19 cellular contexts compared by ENCODE assay signal in the genomic region with DNA sequence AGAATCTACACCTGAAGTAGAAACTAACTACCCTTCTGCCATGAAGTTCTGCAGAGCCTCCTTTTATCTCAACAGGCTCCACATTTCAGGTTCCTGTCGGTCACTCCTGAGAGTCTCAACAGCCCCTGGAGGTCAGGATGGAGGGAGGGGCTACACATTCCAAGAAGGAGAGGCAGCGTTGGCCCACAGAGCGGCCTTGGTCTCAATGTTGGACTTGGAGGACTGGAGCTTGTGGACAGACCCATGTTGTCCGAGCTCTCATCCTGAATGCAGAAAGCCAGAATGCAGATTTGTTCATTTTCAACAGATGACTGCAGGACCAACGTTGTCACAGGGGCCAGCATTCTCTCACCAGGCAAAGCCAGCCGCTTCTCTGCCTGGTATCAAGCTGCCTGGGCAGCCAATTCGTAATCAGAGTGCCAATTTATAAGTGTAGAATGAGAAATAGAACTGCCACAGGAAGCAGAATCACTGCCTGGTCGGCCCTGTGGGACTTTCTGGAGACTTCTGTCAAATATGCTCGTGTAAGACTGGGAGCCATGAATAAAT.
DNase-seq lines count a peak whose midpoint lies in the region; ATAC-seq and TF ChIP-seq lines count a peak whose summit lies in the region.
"Had no signal": no experiment of that assay in that cellular context is flagged by ENCODE, and none has a peak within 500 bp of the region (broad histone marks: within the 10 kb centered on the region; RNA-seq: fewer than 3 reads in every experiment).

No MANE protein-coding gene starts in this region.

- H3K27ac Mint-ChIP-seq in natural killer cell treated with Interleukin-12 subunit alpha and Interleukin-12 subunit beta and Interleukin-15 and Interleukin-18, amount 100 ng/mL, for 72 hours, result no peak overlapping the region
- H3K27ac Mint-ChIP-seq in natural killer cell, result no peak overlapping the region

- H3K9me3 Mint-ChIP-seq in natural killer cell treated with Interleukin-12 subunit alpha and Interleukin-12 subunit beta and Interleukin-15 and Interleukin-18, amount 100 ng/mL, for 72 hours, result no peaks in the 10 kb centered on the region
- H3K9me3 Mint-ChIP-seq in natural killer cell, result no peaks in the 10 kb centered on the region

- no peak for ATAC-seq in natural killer cell treated with Interleukin-12 subunit alpha and Interleukin-12 subunit beta and Interleukin-15 and Interleukin-18, amount 100 ng/mL, for 72 hours
- ATAC-seq in natural killer cell, result no peak
- ATAC-seq in GM18867 (IDR thresholded peaks at IDR 0.05; ENCODE audit: unreplicated experiment), result no peak
- ATAC-seq: A549 had no signal

- DNase-seq in natural killer cell treated with Interleukin-12 subunit alpha and Interleukin-12 subunit beta and Interleukin-15 and Interleukin-18, amount 100 ng/mL, for 72 hours (ENCODE audit: low spot score), result peak; percentile 29
- no peak for DNase-seq in natural killer cell
- DNase-seq in RWPE1 (ENCODE audit: low spot score), result no peak
- peak; percentile 52 for DNase-seq in medulla oblongata (ENCODE audit: extremely low spot score)
- DNase-seq in stimulated activated CD4-positive, alpha-beta T cell treated with anti-CD3 and anti-CD28 coated beads, Interleukin-4, amount 100 ng/mL, for 4 hours, result no peak
- DNase-seq in DMS 273 treated with DMSO at 0.1 percent for 48 hours (lab: John Stamatoyannopoulos, UW), result no peak
- DNase-seq: DMS79; KBM-7; NCI-H1105 treated with DMSO at 0.1 percent for 48 hours; NCI-H1694 treated with DMSO at 0.1 percent for 48 hours; NCI-H2107; NCI-H510A; NCI-H748 treated with DMSO at 0.1 percent for 48 hours; NK-92 treated with Interleukin-12 subunit alpha and Interleukin-12 subunit beta, amount 100 ng/mL, for 24 hours; SHP77 had no signal

- CTCF ChIA-PET in RWPE1 (lab: Yijun Ruan, JAX), result interaction anchor here (1.1 kb wide), 1 partner anchor 14 kb away, joined by 3 read pairs; no protein-coding TSS in a partner anchor

- POLR2A ChIA-PET in RWPE1 (lab: Yijun Ruan, JAX; ENCODE audit: low non-redundant PET), result no interaction called here

- no peak overlapping the region for H3K4me3 Mint-ChIP-seq in natural killer cell treated with Interleukin-12 subunit alpha and Interleukin-12 subunit beta and Interleukin-15 and Interleukin-18, amount 100 ng/mL, for 72 hours
- no peak overlapping the region for H3K4me3 Mint-ChIP-seq in natural killer cell

- H3K27ac ChIP-seq in RWPE1, result 0 out of 2 replicates have a peak overlapping the region, but pooled peaks have one; percentile 3
- H3K27ac ChIP-seq: A549, C4-2B, SK-N-MC had no signal

- peaks cover 9 to 15% of the 10 kb centered on the region in 2 donors for H3K4me1 Mint-ChIP-seq in natural killer cell treated with Interleukin-12 subunit alpha and Interleukin-12 subunit beta and Interleukin-15 and Interleukin-18, amount 100 ng/mL, for 72 hours (ENCODE audit: low read depth in 2 of 2)
- peaks cover 10 to 13% of the 10 kb centered on the region in 2 donors for H3K4me1 Mint-ChIP-seq in natural killer cell

- no peaks in the 10 kb centered on the region for H3K36me3 Mint-ChIP-seq in natural killer cell treated with Interleukin-12 subunit alpha and Interleukin-12 subunit beta and Interleukin-15 and Interleukin-18, amount 100 ng/mL, for 72 hours
- no peaks in the 10 kb centered on the region for H3K36me3 Mint-ChIP-seq in natural killer cell

- intact Hi-C loops in natural killer cell (cut with micrococcal nuclease), result no loop called here

- H3K27me3 Mint-ChIP-seq in natural killer cell treated with Interleukin-12 subunit alpha and Interleukin-12 subunit beta and Interleukin-15 and Interleukin-18, amount 100 ng/mL, for 72 hours, result no peaks in the 10 kb centered on the region
- no peaks in the 10 kb centered on the region for H3K27me3 Mint-ChIP-seq in natural killer cell (ENCODE audit: low read depth in 2 of 2)

- TF ChIP-seq CTCF in natural killer cell (IDR thresholded peaks at IDR 0.05) (no peak), RWPE1 (conservative IDR thresholded peaks at IDR 0.05; ENCODE audit: low read depth) (no peak)

Comparison
In these comparisons a context has a peak if more than half of its experiments do, and no peak if none do; other contexts are left out.
1. DNase-seq: peak in natural killer cell treated with Interleukin-12 subunit alpha and Interleukin-12 subunit beta and Interleukin-15 and Interleukin-18, amount 100 ng/mL, for 72 hours (single experiment) and medulla oblongata (single experiment); none in natural killer cell (single experiment), RWPE1 (single experiment), stimulated activated CD4-positive, alpha-beta T cell treated with anti-CD3 and anti-CD28 coated beads, Interleukin-4, amount 100 ng/mL, for 4 hours (0 of 2) and DMS 273 treated with DMSO at 0.1 percent for 48 hours (single experiment).